Comparison of ENCODE assay signal across 1 cellular context in the genomic region with DNA sequence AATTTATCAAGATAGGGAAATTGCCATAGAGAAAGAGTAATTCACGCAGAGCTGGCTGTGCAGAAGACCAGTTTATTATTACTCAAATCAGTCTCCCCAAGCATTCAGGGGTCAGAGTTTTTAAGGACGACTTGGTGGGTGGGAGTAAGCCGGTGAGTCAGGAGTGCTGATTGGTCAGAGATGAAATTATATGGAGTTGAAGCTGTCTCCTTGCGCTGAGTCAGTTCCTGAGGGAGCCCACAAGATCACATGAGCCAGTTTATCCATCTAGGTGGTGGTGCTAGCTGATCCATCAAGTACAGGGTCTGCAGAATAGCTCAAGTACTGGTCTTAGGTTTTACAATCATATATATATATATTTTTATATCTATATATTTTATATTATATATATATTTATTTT.
TF ChIP-seq lines count a peak whose summit lies in the region.

No MANE protein-coding gene starts in this region.

TF ChIP-seq in K562, 482 proteins besides CTCF, POLR2A, EP300 and RAD21 (continued from another document):
- TF ChIP-seq, protein P1, sequence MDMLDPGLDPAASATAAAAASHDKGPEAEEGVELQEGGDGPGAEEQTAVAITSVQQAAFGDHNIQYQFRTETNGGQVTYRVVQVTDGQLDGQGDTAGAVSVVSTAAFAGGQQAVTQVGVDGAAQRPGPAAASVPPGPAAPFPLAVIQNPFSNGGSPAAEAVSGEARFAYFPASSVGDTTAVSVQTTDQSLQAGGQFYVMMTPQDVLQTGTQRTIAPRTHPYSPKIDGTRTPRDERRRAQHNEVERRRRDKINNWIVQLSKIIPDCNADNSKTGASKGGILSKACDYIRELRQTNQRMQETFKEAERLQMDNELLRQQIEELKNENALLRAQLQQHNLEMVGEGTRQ (CRISPR knock-in tag; IDR thresholded peaks at IDR 0.05): peak; percentile 55; the same call in 1 of the 2 replicates
- TF ChIP-seq C11orf30 (IDR thresholded peaks at IDR 0.05; ENCODE audit: low read depth) (peak; percentile 64), MAFK (IDR thresholded peaks at IDR 0.05; ENCODE audit: low read length) (peak; percentile 32; the same call in 1 of the 2 replicates), PHF21A (IDR thresholded peaks at IDR 0.05; ENCODE audit: borderline replicate concordance, low read depth) (peak; percentile 25; the same call in 1 of the 2 replicates), ZNF316 (IDR thresholded peaks at IDR 0.05) (peak; percentile 59), RBM25 (IDR thresholded peaks at IDR 0.05; ENCODE audit: low read depth, low read length, severe bottlenecking) (peak; percentile 8), FOSL1 (tag; conservative IDR thresholded peaks at IDR 0.05) (peak; percentile 71; the same call in 1 of the 2 replicates), RCOR1 (IDR thresholded peaks at IDR 0.05; ENCODE audit: borderline replicate concordance in 1 of 2, low read depth in 2 of 2, low read length in 2 of 2) (peak in 1 of 2 experiments; percentile 39; a peak in 1 of 4 replicates), MYBL2 (IDR thresholded peaks at IDR 0.05; ENCODE audit: low read depth) (no peak), MYBL2 (CRISPR knock-in tag; IDR thresholded peaks at IDR 0.05; ENCODE audit: borderline replicate concordance) (no peak), DPF2 (IDR thresholded peaks at IDR 0.05) (0 out of 2 replicates have a peak, but pooled peaks have one; percentile 44), NRF1 (conservative IDR thresholded peaks at IDR 0.05 in 1 of 2, IDR thresholded peaks at IDR 0.05 in 1 of 2) (0 out of 4 replicates have a peak, but pooled peaks of 1 of the 2 experiments have one; percentile 19), NFE2 (IDR thresholded peaks at IDR 0.05; ENCODE audit: low read depth) (peak; percentile 45; the same call in 1 of the 2 replicates), TAF7 (tag; IDR thresholded peaks at IDR 0.05) (no peak), ZBTB7A (IDR thresholded peaks at IDR 0.05; ENCODE audit: borderline replicate concordance, control insufficient read depth, low read depth, low read length) (no peak), KDM1A (IDR thresholded peaks at IDR 0.05) (0 out of 4 replicates have a peak, but pooled peaks of 1 of the 2 experiments have one; percentile 28), ARID1B (IDR thresholded peaks at IDR 0.05) (peak; percentile 36; the same call in 1 of the 2 replicates), STAT5B (CRISPR knock-in tag; IDR thresholded peaks at IDR 0.05) (no peak), BHLHE40 (IDR thresholded peaks at IDR 0.05; ENCODE audit: low read length) (peak; percentile 44; the same call in 1 of the 2 replicates), ETV1 (tag; conservative IDR thresholded peaks at IDR 0.05; ENCODE audit: low read depth) (peak; percentile 31; the same call in 1 of the 2 replicates), ZNF143 (CRISPR knock-in tag; IDR thresholded peaks at IDR 0.05) (no peak), CBFA2T2 (conservative IDR thresholded peaks at IDR 0.05) (0 out of 2 replicates have a peak, but pooled peaks have one; percentile 4)
- TF ChIP-seq, protein P2, sequence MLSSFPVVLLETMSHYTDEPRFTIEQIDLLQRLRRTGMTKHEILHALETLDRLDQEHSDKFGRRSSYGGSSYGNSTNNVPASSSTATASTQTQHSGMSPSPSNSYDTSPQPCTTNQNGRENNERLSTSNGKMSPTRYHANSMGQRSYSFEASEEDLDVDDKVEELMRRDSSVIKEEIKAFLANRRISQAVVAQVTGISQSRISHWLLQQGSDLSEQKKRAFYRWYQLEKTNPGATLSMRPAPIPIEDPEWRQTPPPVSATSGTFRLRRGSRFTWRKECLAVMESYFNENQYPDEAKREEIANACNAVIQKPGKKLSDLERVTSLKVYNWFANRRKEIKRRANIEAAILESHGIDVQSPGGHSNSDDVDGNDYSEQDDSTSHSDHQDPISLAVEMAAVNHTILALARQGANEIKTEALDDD (IDR thresholded peaks at IDR 0.05): peak; percentile 39; the same call in 1 of the 2 replicates
- TF ChIP-seq, protein P3, sequence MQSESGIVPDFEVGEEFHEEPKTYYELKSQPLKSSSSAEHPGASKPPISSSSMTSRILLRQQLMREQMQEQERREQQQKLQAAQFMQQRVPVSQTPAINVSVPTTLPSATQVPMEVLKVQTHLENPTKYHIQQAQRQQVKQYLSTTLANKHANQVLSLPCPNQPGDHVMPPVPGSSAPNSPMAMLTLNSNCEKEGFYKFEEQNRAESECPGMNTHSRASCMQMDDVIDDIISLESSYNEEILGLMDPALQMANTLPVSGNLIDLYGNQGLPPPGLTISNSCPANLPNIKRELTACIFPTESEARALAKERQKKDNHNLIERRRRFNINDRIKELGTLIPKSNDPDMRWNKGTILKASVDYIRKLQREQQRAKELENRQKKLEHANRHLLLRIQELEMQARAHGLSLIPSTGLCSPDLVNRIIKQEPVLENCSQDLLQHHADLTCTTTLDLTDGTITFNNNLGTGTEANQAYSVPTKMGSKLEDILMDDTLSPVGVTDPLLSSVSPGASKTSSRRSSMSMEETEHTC (IDR thresholded peaks at IDR 0.05): peak; percentile 20; the same call in 1 of the 2 replicates
- TF ChIP-seq, protein P4, sequence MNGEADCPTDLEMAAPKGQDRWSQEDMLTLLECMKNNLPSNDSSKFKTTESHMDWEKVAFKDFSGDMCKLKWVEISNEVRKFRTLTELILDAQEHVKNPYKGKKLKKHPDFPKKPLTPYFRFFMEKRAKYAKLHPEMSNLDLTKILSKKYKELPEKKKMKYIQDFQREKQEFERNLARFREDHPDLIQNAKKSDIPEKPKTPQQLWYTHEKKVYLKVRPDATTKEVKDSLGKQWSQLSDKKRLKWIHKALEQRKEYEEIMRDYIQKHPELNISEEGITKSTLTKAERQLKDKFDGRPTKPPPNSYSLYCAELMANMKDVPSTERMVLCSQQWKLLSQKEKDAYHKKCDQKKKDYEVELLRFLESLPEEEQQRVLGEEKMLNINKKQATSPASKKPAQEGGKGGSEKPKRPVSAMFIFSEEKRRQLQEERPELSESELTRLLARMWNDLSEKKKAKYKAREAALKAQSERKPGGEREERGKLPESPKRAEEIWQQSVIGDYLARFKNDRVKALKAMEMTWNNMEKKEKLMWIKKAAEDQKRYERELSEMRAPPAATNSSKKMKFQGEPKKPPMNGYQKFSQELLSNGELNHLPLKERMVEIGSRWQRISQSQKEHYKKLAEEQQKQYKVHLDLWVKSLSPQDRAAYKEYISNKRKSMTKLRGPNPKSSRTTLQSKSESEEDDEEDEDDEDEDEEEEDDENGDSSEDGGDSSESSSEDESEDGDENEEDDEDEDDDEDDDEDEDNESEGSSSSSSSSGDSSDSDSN (IDR thresholded peaks at IDR 0.05; ENCODE audit: borderline replicate concordance in 1 of 2, low read depth in 2 of 2, low read length in 2 of 2): no peak
- TF ChIP-seq, protein P5, sequence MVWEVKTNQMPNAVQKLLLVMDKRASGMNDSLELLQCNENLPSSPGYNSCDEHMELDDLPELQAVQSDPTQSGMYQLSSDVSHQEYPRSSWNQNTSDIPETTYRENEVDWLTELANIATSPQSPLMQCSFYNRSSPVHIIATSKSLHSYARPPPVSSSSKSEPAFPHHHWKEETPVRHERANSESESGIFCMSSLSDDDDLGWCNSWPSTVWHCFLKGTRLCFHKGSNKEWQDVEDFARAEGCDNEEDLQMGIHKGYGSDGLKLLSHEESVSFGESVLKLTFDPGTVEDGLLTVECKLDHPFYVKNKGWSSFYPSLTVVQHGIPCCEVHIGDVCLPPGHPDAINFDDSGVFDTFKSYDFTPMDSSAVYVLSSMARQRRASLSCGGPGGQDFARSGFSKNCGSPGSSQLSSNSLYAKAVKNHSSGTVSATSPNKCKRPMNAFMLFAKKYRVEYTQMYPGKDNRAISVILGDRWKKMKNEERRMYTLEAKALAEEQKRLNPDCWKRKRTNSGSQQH (CRISPR knock-in tag; IDR thresholded peaks at IDR 0.05): no peak
- TF ChIP-seq, protein P6, sequence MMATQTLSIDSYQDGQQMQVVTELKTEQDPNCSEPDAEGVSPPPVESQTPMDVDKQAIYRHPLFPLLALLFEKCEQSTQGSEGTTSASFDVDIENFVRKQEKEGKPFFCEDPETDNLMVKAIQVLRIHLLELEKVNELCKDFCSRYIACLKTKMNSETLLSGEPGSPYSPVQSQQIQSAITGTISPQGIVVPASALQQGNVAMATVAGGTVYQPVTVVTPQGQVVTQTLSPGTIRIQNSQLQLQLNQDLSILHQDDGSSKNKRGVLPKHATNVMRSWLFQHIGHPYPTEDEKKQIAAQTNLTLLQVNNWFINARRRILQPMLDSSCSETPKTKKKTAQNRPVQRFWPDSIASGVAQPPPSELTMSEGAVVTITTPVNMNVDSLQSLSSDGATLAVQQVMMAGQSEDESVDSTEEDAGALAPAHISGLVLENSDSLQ (IDR thresholded peaks at IDR 0.05): peak; percentile 52
